Comparison of ENCODE assay signal across 17 cellular contexts in genomic region chr19:46536391-46536790, GRCh38. TPM values are rescaled to one million over a fixed set of nuclear protein-coding genes. Genes with fewer than 3 reads are reported as not detected.
A peak's percentile ranks its signal among the peaks of the same experiment; 100 is the strongest.
DNase-seq lines count a peak whose midpoint lies in the region; ATAC-seq and TF ChIP-seq lines count a peak whose summit lies in the region.
"Had no signal": no experiment of that assay in that cellular context is flagged by ENCODE, and none has a peak within 500 bp of the region (broad histone marks: within the 10 kb centered on the region; RNA-seq: fewer than 3 reads in every experiment).

No MANE protein-coding gene starts in this region.

- intact Hi-C loops in upper lobe of right lung (cut with DNase I) (no loop called here), transverse colon (cut with DNase I; ENCODE audit: low total_unique reads) (no loop called here)

- peak; percentile 36 for DNase-seq in activated effector memory CD4-positive, alpha-beta T cell treated with anti-CD3 and anti-CD28 coated beads, Interleukin-2, amount 50 U/mL, for 16 hours
- DNase-seq in activated effector memory CD4-positive, alpha-beta T cell treated with Interleukin-2 at 50 U/mL for 16 hours: no peak
- peak; percentile 45 for DNase-seq in mesenteric fat pad (ENCODE audit: low spot score)
- peak; percentile 33 for DNase-seq in upper lobe of right lung
- DNase-seq in MV-4-11 (lab: John Stamatoyannopoulos, UW): no peak
- no peak for DNase-seq in transverse colon
- DNase-seq in NK-92 (lab: John Stamatoyannopoulos, UW; ENCODE audit: unreplicated experiment): no peak
- DNase-seq: 8988T; CD4-positive, alpha-beta memory T cell; DMS153; DMS79; GDM1; HCEC 1CT had no signal

- H3K9me3 ChIP-seq in upper lobe of right lung (no peaks in the 10 kb centered on the region), transverse colon (no peaks in the 10 kb centered on the region)
- H3K9me3 ChIP-seq: BLaER1 had no signal

- no peak overlapping the region for H3K4me3 ChIP-seq in upper lobe of right lung
- H3K4me3 ChIP-seq in transverse colon: no peak overlapping the region
- H3K4me3 ChIP-seq: BLaER1, GM23338 had no signal

- 90% methylated on average over 7 of the region's 7 CpGs; no CpG with 5 or more reads in 1 of the 2 donors for WGBS in transverse colon (ENCODE audit: low coverage in 1 of 2), 2 donors

- H3K36me3 ChIP-seq in upper lobe of right lung: no peaks in the 10 kb centered on the region
- no peaks in the 10 kb centered on the region for H3K36me3 ChIP-seq in transverse colon
- H3K36me3 ChIP-seq: BLaER1 had no signal

- H3K4me1 ChIP-seq in upper lobe of right lung (no peaks in the 10 kb centered on the region), transverse colon (peaks cover 0 to 2% (median 0%) of the 10 kb centered on the region in 4 donors)

- TF ChIP-seq CTCF in upper lobe of right lung (IDR thresholded peaks at IDR 0.05) (no peak), transverse colon (IDR thresholded peaks at IDR 0.05) (no peak)

- in situ Hi-C loops in transverse colon (cut with MboI; ENCODE audit: low pct_ligation_motif_present in 1 of 4, low pct_unique_long_range_greater_than_20kb in 1 of 4, low sequenced_read_pairs in 3 of 4): no loop called here

- H3K27ac ChIP-seq in upper lobe of right lung: no peak overlapping the region
- H3K27ac ChIP-seq in transverse colon: no peak overlapping the region
- H3K27ac ChIP-seq: BLaER1, HL-60 had no signal

- TF ChIP-seq POLR2A in transverse colon (IDR thresholded peaks at IDR 0.05): no peak

- TF ChIP-seq EP300 in transverse colon (IDR thresholded peaks at IDR 0.05; ENCODE audit: low read depth): no peak

- no peak for ATAC-seq in upper lobe of right lung

- H3K27me3 ChIP-seq in upper lobe of right lung (no peaks in the 10 kb centered on the region), transverse colon (peaks cover 6% of the 10 kb centered on the region)
- H3K27me3 ChIP-seq: BLaER1 had no signal

RNA-seq across cellular contexts. Expression of gene PNMA8B, which starts 40.7 kb away (rescaled TPM):
- total RNA-seq in mesenteric fat pad (2.5 TPM), upper lobe of right lung (1.9 TPM), transverse colon (under 1 TPM; 0.27 to 0.80 (median 0.58) TPM)
- total RNA-seq: HT1080 had no signal

Comparison
In these comparisons a context has a peak if more than half of its experiments do, and no peak if none do; other contexts are left out.
1. DNase-seq: peak in activated effector memory CD4-positive, alpha-beta T cell treated with anti-CD3 and anti-CD28 coated beads, Interleukin-2, amount 50 U/mL, for 16 hours (single experiment), mesenteric fat pad (single experiment) and upper lobe of right lung (single experiment); none in activated effector memory CD4-positive, alpha-beta T cell treated with Interleukin-2 at 50 U/mL for 16 hours (single experiment), MV-4-11 (single experiment), transverse colon (single experiment) and NK-92 (single experiment).